ENCODE assay signal across 1 cellular context in genomic region chr16:70681382-70682238, GRCh38.
TF ChIP-seq lines count a peak whose summit lies in the region.

No MANE protein-coding gene starts in this region.

TF ChIP-seq in HepG2, 621 proteins besides CTCF, POLR2A, EP300 and RAD21 (continued from another document and continues in another):
- TF ChIP-seq ZBTB26 (CRISPR knock-in tag; IDR thresholded peaks at IDR 0.05; ENCODE audit: borderline replicate concordance) (0 out of 2 replicates have a peak, but pooled peaks have one; percentile 41), ZSCAN9 (CRISPR knock-in tag; IDR thresholded peaks at IDR 0.05; ENCODE audit: borderline replicate concordance) (no peak; the same call in 1 of the 2 replicates), STAG1 (CRISPR knock-in tag; IDR thresholded peaks at IDR 0.05) (peak; percentile 37; the same call in 1 of the 2 replicates), ZNF615 (CRISPR knock-in tag; IDR thresholded peaks at IDR 0.05; ENCODE audit: borderline replicate concordance) (no peak), SUZ12 (IDR thresholded peaks at IDR 0.05; ENCODE audit: low read depth, low read length) (no peak), ZNF17 (CRISPR knock-in tag; IDR thresholded peaks at IDR 0.05) (no peak), ZZZ3 (CRISPR knock-in tag; IDR thresholded peaks at IDR 0.05; ENCODE audit: borderline replicate concordance) (no peak; the same call in 1 of the 2 replicates), KLF9 (CRISPR knock-in tag; IDR thresholded peaks at IDR 0.05; ENCODE audit: low read depth) (no peak; the same call in 1 of the 2 replicates), CBX5 (CRISPR knock-in tag; IDR thresholded peaks at IDR 0.05; ENCODE audit: borderline replicate concordance) (no peak; the same call in 1 of the 2 replicates), CERS6 (CRISPR knock-in tag; IDR thresholded peaks at IDR 0.05) (no peak), GATA4 (IDR thresholded peaks at IDR 0.05; ENCODE audit: borderline replicate concordance, low read depth) (no peak), ZNF234 (CRISPR knock-in tag; conservative IDR thresholded peaks at IDR 0.05) (no peak), ZNF576 (CRISPR knock-in tag; IDR thresholded peaks at IDR 0.05) (no peak), ZNF160 (CRISPR knock-in tag; IDR thresholded peaks at IDR 0.05) (0 out of 2 replicates have a peak, but pooled peaks have one; percentile 46), ZFYVE20 (CRISPR knock-in tag; IDR thresholded peaks at IDR 0.05; ENCODE audit: borderline replicate concordance, low read depth) (no peak), MLLT10 (CRISPR knock-in tag; IDR thresholded peaks at IDR 0.05) (no peak), MAX (IDR thresholded peaks at IDR 0.05) (peak; percentile 60), ZNF367 (CRISPR knock-in tag; IDR thresholded peaks at IDR 0.05; ENCODE audit: borderline replicate concordance) (0 out of 2 replicates have a peak, but pooled peaks have one; percentile 85), ZNF776 (CRISPR knock-in tag; IDR thresholded peaks at IDR 0.05) (peak; percentile 88; the same call in 1 of the 2 replicates), ZNF414 (CRISPR knock-in tag; IDR thresholded peaks at IDR 0.05) (peak; percentile 45; the same call in 1 of the 2 replicates), MIER2 (CRISPR knock-in tag; IDR thresholded peaks at IDR 0.05) (peak; percentile 55), GZF1 (CRISPR knock-in tag; IDR thresholded peaks at IDR 0.05) (peak; percentile 36; the same call in 1 of the 2 replicates), SSRP1 (CRISPR knock-in tag; IDR thresholded peaks at IDR 0.05) (peak; percentile 91; the same call in 1 of the 2 replicates), ZNF451 (CRISPR knock-in tag; IDR thresholded peaks at IDR 0.05) (0 out of 2 replicates have a peak, but pooled peaks have one; percentile 26), PBX3 (CRISPR knock-in tag; IDR thresholded peaks at IDR 0.05; ENCODE audit: borderline replicate concordance) (0 out of 2 replicates have a peak, but pooled peaks have one; percentile 42), ARID5B (CRISPR knock-in tag; IDR thresholded peaks at IDR 0.05) (peak; percentile 78; the same call in 1 of the 2 replicates), ZNF572 (CRISPR knock-in tag; IDR thresholded peaks at IDR 0.05) (no peak), PAX8 (CRISPR knock-in tag; IDR thresholded peaks at IDR 0.05; ENCODE audit: borderline replicate concordance) (no peak), HOXA3 (CRISPR knock-in tag; IDR thresholded peaks at IDR 0.05) (peak; percentile 54), MTA1 (CRISPR knock-in tag; IDR thresholded peaks at IDR 0.05; ENCODE audit: borderline replicate concordance) (peak; percentile 95), FOXP1 (IDR thresholded peaks at IDR 0.05) (no peak), FOXP1 (CRISPR knock-in tag; IDR thresholded peaks at IDR 0.05) (no peak), ZNF562 (CRISPR knock-in tag; IDR thresholded peaks at IDR 0.05; ENCODE audit: borderline replicate concordance) (no peak), CHD2 (IDR thresholded peaks at IDR 0.05; ENCODE audit: low read depth, low read length) (no peak), IKZF4 (CRISPR knock-in tag; IDR thresholded peaks at IDR 0.05; ENCODE audit: borderline replicate concordance, low read depth, not compliant biosample characterization) (no peak), PRDM15 (CRISPR knock-in tag; IDR thresholded peaks at IDR 0.05) (no peak), SATB2 (CRISPR knock-in tag; IDR thresholded peaks at IDR 0.05) (no peak), ATF6 (CRISPR knock-in tag; conservative IDR thresholded peaks at IDR 0.05) (no peak), ZC3H4 (CRISPR knock-in tag; IDR thresholded peaks at IDR 0.05; ENCODE audit: borderline replicate concordance) (no peak; the same call in none of the 2 replicates), HDAC6 (IDR thresholded peaks at IDR 0.05; ENCODE audit: low read depth, low read length) (no peak), ZBTB3 (CRISPR knock-in tag; IDR thresholded peaks at IDR 0.05; ENCODE audit: borderline replicate concordance, low read depth) (no peak), ZNF460 (CRISPR knock-in tag; IDR thresholded peaks at IDR 0.05; ENCODE audit: borderline replicate concordance) (no peak), ZNF589 (CRISPR knock-in tag; conservative IDR thresholded peaks at IDR 0.05) (no peak), ZBTB33 (CRISPR knock-in tag; IDR thresholded peaks at IDR 0.05) (peak; percentile 40; the same call in 1 of the 2 replicates), ZFY (CRISPR knock-in tag; IDR thresholded peaks at IDR 0.05) (peak; percentile 96), REXO4 (CRISPR knock-in tag; IDR thresholded peaks at IDR 0.05; ENCODE audit: borderline replicate concordance) (no peak), TCF7 (IDR thresholded peaks at IDR 0.05; ENCODE audit: low read depth) (no peak), ZNF709 (CRISPR knock-in tag; IDR thresholded peaks at IDR 0.05) (0 out of 2 replicates have a peak, but pooled peaks have one; percentile 93), KDM4B (CRISPR knock-in tag; IDR thresholded peaks at IDR 0.05) (no peak; the same call in 1 of the 2 replicates), ZFP1 (CRISPR knock-in tag; IDR thresholded peaks at IDR 0.05) (no peak; the same call in 1 of the 2 replicates), SMARCE1 (IDR thresholded peaks at IDR 0.05; ENCODE audit: borderline replicate concordance) (no peak), POLR2AphosphoS5 (IDR thresholded peaks at IDR 0.05; ENCODE audit: low read depth, low read length) (peak; percentile 11; the same call in 1 of the 2 replicates), NFYB (CRISPR knock-in tag; IDR thresholded peaks at IDR 0.05) (peak; percentile 12; the same call in 1 of the 2 replicates), ZNF670 (CRISPR knock-in tag; IDR thresholded peaks at IDR 0.05; ENCODE audit: borderline replicate concordance) (no peak)
